Comparison of ENCODE assay signal across 1 cellular context in the genomic region with DNA sequence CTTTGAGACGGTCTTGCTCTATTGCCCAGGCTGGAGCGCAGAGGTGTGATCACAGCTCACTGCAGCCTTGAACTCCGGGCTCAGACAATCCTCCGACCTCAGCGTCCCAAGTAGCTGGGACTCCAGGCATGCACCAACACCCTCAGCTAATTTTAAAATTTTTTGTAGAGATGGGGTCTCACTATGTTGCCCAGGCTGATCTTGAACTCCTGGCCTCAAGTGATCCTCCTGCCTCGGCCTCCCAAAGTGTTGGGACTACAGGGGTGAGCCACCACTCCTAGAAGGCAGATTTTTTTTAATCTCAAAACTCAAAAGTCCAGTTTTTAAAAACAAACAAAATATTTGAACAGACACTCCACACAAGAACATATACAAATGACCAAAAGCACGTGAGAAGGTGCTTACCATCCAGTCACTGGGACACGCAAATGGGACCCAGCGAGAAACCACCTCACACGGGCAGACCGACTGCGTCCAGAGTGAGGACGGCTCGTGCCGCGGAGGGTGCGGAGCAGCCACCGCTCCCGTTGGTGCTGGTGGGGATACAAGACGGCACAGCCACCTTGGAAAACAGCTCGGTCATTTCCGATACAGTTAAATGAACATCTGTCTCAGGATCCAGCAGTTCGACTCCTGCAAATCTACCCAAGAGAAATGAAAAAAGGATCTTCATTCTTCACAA.
TF ChIP-seq lines count a peak whose summit lies in the region.

No MANE protein-coding gene starts in this region.

TF ChIP-seq in WTC11, 78 proteins besides CTCF, POLR2A, EP300 and RAD21 (continued from another document):
- TF ChIP-seq, protein P1, sequence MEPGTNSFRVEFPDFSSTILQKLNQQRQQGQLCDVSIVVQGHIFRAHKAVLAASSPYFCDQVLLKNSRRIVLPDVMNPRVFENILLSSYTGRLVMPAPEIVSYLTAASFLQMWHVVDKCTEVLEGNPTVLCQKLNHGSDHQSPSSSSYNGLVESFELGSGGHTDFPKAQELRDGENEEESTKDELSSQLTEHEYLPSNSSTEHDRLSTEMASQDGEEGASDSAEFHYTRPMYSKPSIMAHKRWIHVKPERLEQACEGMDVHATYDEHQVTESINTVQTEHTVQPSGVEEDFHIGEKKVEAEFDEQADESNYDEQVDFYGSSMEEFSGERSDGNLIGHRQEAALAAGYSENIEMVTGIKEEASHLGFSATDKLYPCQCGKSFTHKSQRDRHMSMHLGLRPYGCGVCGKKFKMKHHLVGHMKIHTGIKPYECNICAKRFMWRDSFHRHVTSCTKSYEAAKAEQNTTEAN (CRISPR knock-in tag; IDR thresholded peaks at IDR 0.05): no peak
- TF ChIP-seq FOXJ3 (CRISPR knock-in tag; IDR thresholded peaks at IDR 0.05; ENCODE audit: borderline replicate concordance) (no peak), SOX15 (CRISPR knock-in tag; IDR thresholded peaks at IDR 0.05) (no peak), GABPB1 (CRISPR knock-in tag; IDR thresholded peaks at IDR 0.05) (no peak), TEAD4 (CRISPR knock-in tag; IDR thresholded peaks at IDR 0.05) (no peak), TP53 (CRISPR knock-in tag; IDR thresholded peaks at IDR 0.05) (no peak)
- TF ChIP-seq, protein P2, sequence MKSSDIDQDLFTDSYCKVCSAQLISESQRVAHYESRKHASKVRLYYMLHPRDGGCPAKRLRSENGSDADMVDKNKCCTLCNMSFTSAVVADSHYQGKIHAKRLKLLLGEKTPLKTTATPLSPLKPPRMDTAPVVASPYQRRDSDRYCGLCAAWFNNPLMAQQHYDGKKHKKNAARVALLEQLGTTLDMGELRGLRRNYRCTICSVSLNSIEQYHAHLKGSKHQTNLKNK (CRISPR knock-in tag; IDR thresholded peaks at IDR 0.05): no peak
- TF ChIP-seq, protein P3, sequence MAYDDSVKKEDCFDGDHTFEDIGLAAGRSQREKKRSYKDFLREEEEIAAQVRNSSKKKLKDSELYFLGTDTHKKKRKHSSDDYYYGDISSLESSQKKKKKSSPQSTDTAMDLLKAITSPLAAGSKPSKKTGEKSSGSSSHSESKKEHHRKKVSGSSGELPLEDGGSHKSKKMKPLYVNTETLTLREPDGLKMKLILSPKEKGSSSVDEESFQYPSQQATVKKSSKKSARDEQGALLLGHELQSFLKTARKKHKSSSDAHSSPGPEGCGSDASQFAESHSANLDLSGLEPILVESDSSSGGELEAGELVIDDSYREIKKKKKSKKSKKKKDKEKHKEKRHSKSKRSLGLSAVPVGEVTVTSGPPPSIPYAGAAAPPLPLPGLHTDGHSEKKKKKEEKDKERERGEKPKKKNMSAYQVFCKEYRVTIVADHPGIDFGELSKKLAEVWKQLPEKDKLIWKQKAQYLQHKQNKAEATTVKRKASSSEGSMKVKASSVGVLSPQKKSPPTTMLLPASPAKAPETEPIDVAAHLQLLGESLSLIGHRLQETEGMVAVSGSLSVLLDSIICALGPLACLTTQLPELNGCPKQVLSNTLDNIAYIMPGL (CRISPR knock-in tag; IDR thresholded peaks at IDR 0.05): no peak
